In genomic region chr9:98146101-98146991, GRCh38 we compare ENCODE assay signal across 9 cellular contexts. TPM values are rescaled to one million over a fixed set of nuclear protein-coding genes. Genes with fewer than 3 reads are reported as not detected.
A peak's percentile ranks its signal among the peaks of the same experiment; 100 is the strongest.
DNase-seq lines count a peak whose midpoint lies in the region; ATAC-seq and TF ChIP-seq lines count a peak whose summit lies in the region.
"Had no signal": no experiment of that assay in that cellular context is flagged by ENCODE, and none has a peak within 500 bp of the region (broad histone marks: within the 10 kb centered on the region; RNA-seq: fewer than 3 reads in every experiment).

No MANE protein-coding gene starts in this region.

- no peaks in the 10 kb centered on the region for H3K27me3 ChIP-seq in MG63
- no peaks in the 10 kb centered on the region for H3K27me3 ChIP-seq in mucosa of stomach (ENCODE audit: control insufficient read depth, insufficient read depth, low read length)
- H3K27me3 ChIP-seq: SJSA1 had no signal

- peak overlapping the region; percentile 67 for H3K9ac ChIP-seq in mucosa of stomach (ENCODE audit: low read length)

- H3K27ac Mint-ChIP-seq in brain, result peak overlapping the region in 3 of 5 experiments; percentile 38 to 63 (median 59)
- no peak overlapping the region for H3K27ac Mint-ChIP-seq in activated CD4-positive, alpha-beta memory T cell treated with anti-CD3 and anti-CD28 coated beads for 36 hours

- peak; percentile 35 for DNase-seq in MG63
- no peak for DNase-seq in stimulated activated naive CD4-positive, alpha-beta T cell treated with Interleukin-2 at 50 U/mL for 16 hours (lab: John Stamatoyannopoulos, UW)
- no peak for DNase-seq in activated CD4-positive, alpha-beta memory T cell treated with anti-CD3 and anti-CD28 coated beads for 36 hours

- POLR2A ChIA-PET in activated CD4-positive, alpha-beta memory T cell treated with anti-CD3 and anti-CD28 coated beads for 36 hours (lab: Charles Lee), result no interaction called here

- H3K36me3 Mint-ChIP-seq in brain, result no peaks in the 10 kb centered on the region
- H3K36me3 Mint-ChIP-seq in activated CD4-positive, alpha-beta memory T cell treated with anti-CD3 and anti-CD28 coated beads for 36 hours, result no peaks in the 10 kb centered on the region

- CTCF ChIA-PET in activated CD4-positive, alpha-beta memory T cell treated with anti-CD3 and anti-CD28 coated beads for 36 hours (lab: Charles Lee), result no interaction called here

- H3K36me3 ChIP-seq in MG63 (no peaks in the 10 kb centered on the region), mucosa of stomach (ENCODE audit: control insufficient read depth, insufficient read depth, low read length) (no peaks in the 10 kb centered on the region)
- H3K36me3 ChIP-seq: SJSA1 had no signal

- ATAC-seq in GM19351 (IDR thresholded peaks at IDR 0.05; ENCODE audit: unreplicated experiment) (peak; percentile 50), HG02870 (IDR thresholded peaks at IDR 0.05; ENCODE audit: unreplicated experiment) (no peak), GM19397 (IDR thresholded peaks at IDR 0.05; ENCODE audit: unreplicated experiment) (no peak)

- H3K4me3 Mint-ChIP-seq in brain, result no peak overlapping the region
- H3K4me3 Mint-ChIP-seq in activated CD4-positive, alpha-beta memory T cell treated with anti-CD3 and anti-CD28 coated beads for 36 hours, result no peak overlapping the region

- H3K4me3 ChIP-seq in MG63 (no peak overlapping the region), mucosa of stomach (ENCODE audit: low read length) (no peak overlapping the region)
- H3K4me3 ChIP-seq: SJSA1 had no signal

- intact Hi-C loops in activated CD4-positive, alpha-beta memory T cell treated with anti-CD3 and anti-CD28 coated beads for 36 hours (cut with micrococcal nuclease), result no loop called here

- no peaks in the 10 kb centered on the region for H3K27me3 Mint-ChIP-seq in brain
- H3K27me3 Mint-ChIP-seq in activated CD4-positive, alpha-beta memory T cell treated with anti-CD3 and anti-CD28 coated beads for 36 hours, result no peaks in the 10 kb centered on the region

- TF ChIP-seq CTCF in brain (conservative IDR thresholded peaks at IDR 0.05), result no peak

- peaks cover 64% of the 10 kb centered on the region for H3K4me1 ChIP-seq in mucosa of stomach (ENCODE audit: control insufficient read depth, insufficient read depth, low read length)
- H3K4me1 ChIP-seq: SJSA1 had no signal

- H3K4me1 Mint-ChIP-seq in brain, result peaks cover 7% of the 10 kb centered on the region
- H3K4me1 Mint-ChIP-seq in activated CD4-positive, alpha-beta memory T cell treated with anti-CD3 and anti-CD28 coated beads for 36 hours (ENCODE audit: low read depth), result peaks cover 6% of the 10 kb centered on the region

- H3K9me3 ChIP-seq in MG63 (no peaks in the 10 kb centered on the region), mucosa of stomach (ENCODE audit: control insufficient read depth, low read length) (no peaks in the 10 kb centered on the region)
- H3K9me3 ChIP-seq: SJSA1 had no signal

- H3K9me3 Mint-ChIP-seq in brain, result no peaks in the 10 kb centered on the region
- H3K9me3 Mint-ChIP-seq in activated CD4-positive, alpha-beta memory T cell treated with anti-CD3 and anti-CD28 coated beads for 36 hours, result no peaks in the 10 kb centered on the region

RNA-seq across cellular contexts. Expression of gene TRIM14, which starts 27.3 kb away (rescaled TPM):
- 4.2 and 10.5 TPM in 2 replicates for total RNA-seq in MG63 (2014; rRNA removed; shearing (Covaris generic); ENCODE audit: low replicate concordance)
- 2.5 TPM for polyA plus RNA-seq in brain (ENCODE audit: insufficient read depth, low read depth, low replicate concordance)
- 10 to 100 TPM; 49.1 to 52.7 TPM for total RNA-seq in activated CD4-positive, alpha-beta memory T cell treated with anti-CD3 and anti-CD28 coated beads for 36 hours

RNA-seq across cellular contexts. Expression of gene CORO2A, which starts 46.1 kb away (rescaled TPM):
- 0.03 and 0.81 TPM in 2 replicates for total RNA-seq in MG63 (2014; rRNA removed; shearing (Covaris generic); ENCODE audit: low replicate concordance)
- 4.4 TPM for polyA plus RNA-seq in brain (ENCODE audit: insufficient read depth, low read depth, low replicate concordance)
- total RNA-seq in activated CD4-positive, alpha-beta memory T cell treated with anti-CD3 and anti-CD28 coated beads for 36 hours, result 1 to 10 TPM; 9.8 to 9.9 TPM
